35 cellular contexts compared by ENCODE assay signal in genomic region chr6:132977413-132977812, GRCh38.
"Had no signal": no experiment of that assay in that cellular context is flagged by ENCODE, and none has a peak within 500 bp of the region (broad histone marks: within the 10 kb centered on the region; RNA-seq: fewer than 3 reads in every experiment).

No MANE protein-coding gene starts in this region.

- H3K36me3 ChIP-seq: MG63 had no signal

- H3K27ac ChIP-seq: KMS-11 had no signal

- DNase-seq: Karpas-422, Kasumi-1, MG63, MM.1S, MV-4-11, NCI-H1048, NCI-H1092, NCI-H1092 treated with DMSO at 0.1 percent for 48 hours, NCI-H1105, NCI-H1105 treated with DMSO at 0.1 percent for 48 hours, NCI-H1417, NCI-H1417 treated with DMSO at 0.1 percent for 48 hours, NCI-H1436, NCI-H1436 treated with DMSO at 0.1 percent for 48 hours, NCI-H146, NCI-H1694, NCI-H1694 treated with DMSO at 0.1 percent for 48 hours, NCI-H187, NCI-H187 treated with DMSO at 0.1 percent for 48 hours, NCI-H1930, NCI-H2029, NCI-H2029 treated with DMSO at 0.1 percent for 48 hours, NCI-H2081, NCI-H2081 treated with DMSO at 0.1 percent for 48 hours, NCI-H2107, NCI-H2171, NCI-H2171 treated with DMSO at 0.1 percent for 48 hours, NCI-H2227 treated with DMSO at 0.1 percent for 48 hours, NCI-H226, NCI-H345, NCI-H446, NCI-H446 treated with DMSO at 0.1 percent for 48 hours, NCI-H510A, NCI-H524 had no signal

- H3K27me3 ChIP-seq: MG63 had no signal

- H3K4me3 ChIP-seq: MG63 had no signal

- H3K9me3 ChIP-seq: MG63 had no signal

- H3K4me2 ChIP-seq: KMS-11 had no signal

- H3K9ac ChIP-seq: KMS-11 had no signal
